1 cellular context compared by ENCODE assay signal in the genomic region with DNA sequence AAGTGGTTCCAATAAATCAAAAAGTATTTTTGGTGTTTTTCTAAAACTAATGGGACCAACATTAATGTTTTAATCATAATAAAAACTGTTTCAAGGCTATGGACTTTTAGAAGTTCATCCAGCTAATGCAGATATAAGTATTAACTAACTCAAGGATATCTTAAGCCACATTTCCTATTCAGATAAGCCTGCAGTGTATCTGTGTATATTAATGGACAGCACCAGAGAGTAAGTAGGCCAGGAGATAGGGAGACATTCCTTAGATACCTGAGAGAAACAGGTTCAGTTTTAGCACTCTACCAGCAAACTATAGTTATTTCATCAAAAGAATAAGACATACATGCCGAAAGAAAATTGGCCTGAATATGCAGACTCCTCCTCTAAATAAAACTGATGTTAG.
TF ChIP-seq lines count a peak whose summit lies in the region.

No MANE protein-coding gene starts in this region.

TF ChIP-seq in WTC11, 78 proteins besides CTCF, POLR2A, EP300 and RAD21:
- TF ChIP-seq OVOL2 (CRISPR knock-in tag; IDR thresholded peaks at IDR 0.05; ENCODE audit: borderline replicate concordance) (no peak), JAZF1 (CRISPR knock-in tag; IDR thresholded peaks at IDR 0.05) (no peak), GABPB1 (CRISPR knock-in tag; IDR thresholded peaks at IDR 0.05) (no peak), FOXJ3 (CRISPR knock-in tag; IDR thresholded peaks at IDR 0.05; ENCODE audit: borderline replicate concordance) (no peak), ERG (CRISPR knock-in tag; IDR thresholded peaks at IDR 0.05) (no peak)
- TF ChIP-seq, protein P1, sequence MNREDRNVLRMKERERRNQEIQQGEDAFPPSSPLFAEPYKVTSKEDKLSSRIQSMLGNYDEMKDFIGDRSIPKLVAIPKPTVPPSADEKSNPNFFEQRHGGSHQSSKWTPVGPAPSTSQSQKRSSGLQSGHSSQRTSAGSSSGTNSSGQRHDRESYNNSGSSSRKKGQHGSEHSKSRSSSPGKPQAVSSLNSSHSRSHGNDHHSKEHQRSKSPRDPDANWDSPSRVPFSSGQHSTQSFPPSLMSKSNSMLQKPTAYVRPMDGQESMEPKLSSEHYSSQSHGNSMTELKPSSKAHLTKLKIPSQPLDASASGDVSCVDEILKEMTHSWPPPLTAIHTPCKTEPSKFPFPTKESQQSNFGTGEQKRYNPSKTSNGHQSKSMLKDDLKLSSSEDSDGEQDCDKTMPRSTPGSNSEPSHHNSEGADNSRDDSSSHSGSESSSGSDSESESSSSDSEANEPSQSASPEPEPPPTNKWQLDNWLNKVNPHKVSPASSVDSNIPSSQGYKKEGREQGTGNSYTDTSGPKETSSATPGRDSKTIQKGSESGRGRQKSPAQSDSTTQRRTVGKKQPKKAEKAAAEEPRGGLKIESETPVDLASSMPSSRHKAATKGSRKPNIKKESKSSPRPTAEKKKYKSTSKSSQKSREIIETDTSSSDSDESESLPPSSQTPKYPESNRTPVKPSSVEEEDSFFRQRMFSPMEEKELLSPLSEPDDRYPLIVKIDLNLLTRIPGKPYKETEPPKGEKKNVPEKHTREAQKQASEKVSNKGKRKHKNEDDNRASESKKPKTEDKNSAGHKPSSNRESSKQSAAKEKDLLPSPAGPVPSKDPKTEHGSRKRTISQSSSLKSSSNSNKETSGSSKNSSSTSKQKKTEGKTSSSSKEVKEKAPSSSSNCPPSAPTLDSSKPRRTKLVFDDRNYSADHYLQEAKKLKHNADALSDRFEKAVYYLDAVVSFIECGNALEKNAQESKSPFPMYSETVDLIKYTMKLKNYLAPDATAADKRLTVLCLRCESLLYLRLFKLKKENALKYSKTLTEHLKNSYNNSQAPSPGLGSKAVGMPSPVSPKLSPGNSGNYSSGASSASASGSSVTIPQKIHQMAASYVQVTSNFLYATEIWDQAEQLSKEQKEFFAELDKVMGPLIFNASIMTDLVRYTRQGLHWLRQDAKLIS (CRISPR knock-in tag; IDR thresholded peaks at IDR 0.05; ENCODE audit: borderline replicate concordance): no peak
- TF ChIP-seq, protein P2, sequence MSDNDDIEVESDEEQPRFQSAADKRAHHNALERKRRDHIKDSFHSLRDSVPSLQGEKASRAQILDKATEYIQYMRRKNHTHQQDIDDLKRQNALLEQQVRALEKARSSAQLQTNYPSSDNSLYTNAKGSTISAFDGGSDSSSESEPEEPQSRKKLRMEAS (CRISPR knock-in tag; IDR thresholded peaks at IDR 0.05): no peak
